ENCODE assay signal across 1 cellular context in genomic region chr4:83486457-83487129, GRCh38.
A peak's percentile ranks its signal among the peaks of the same experiment; 100 is the strongest.
TF ChIP-seq lines count a peak whose summit lies in the region.

No MANE protein-coding gene starts in this region.

TF ChIP-seq in K562, 482 proteins besides CTCF, POLR2A, EP300 and RAD21 (continued from another document and continues in another):
- TF ChIP-seq KLF10 (CRISPR knock-in tag; IDR thresholded peaks at IDR 0.05) (no peak), PTBP1 (IDR thresholded peaks at IDR 0.05; ENCODE audit: low read depth, low read length) (no peak), ZFX (CRISPR knock-in tag; IDR thresholded peaks at IDR 0.05) (peak; percentile 36; the same call in 1 of the 2 replicates), CCAR2 (IDR thresholded peaks at IDR 0.05; ENCODE audit: low read depth, low read length) (no peak), TCF7 (IDR thresholded peaks at IDR 0.05; ENCODE audit: borderline replicate concordance) (no peak), MAX (CRISPR knock-in tag; IDR thresholded peaks at IDR 0.05) (no peak), SMAD2 (IDR thresholded peaks at IDR 0.05; ENCODE audit: low read depth, low read length) (no peak), MCM3 (IDR thresholded peaks at IDR 0.05) (no peak), MYC (IDR thresholded peaks at IDR 0.05; ENCODE audit: low read depth, low read length) (no peak), MYC (CRISPR knock-in tag; IDR thresholded peaks at IDR 0.05; ENCODE audit: borderline replicate concordance, low read depth) (no peak), SMARCA4 (IDR thresholded peaks at IDR 0.05) (peak; percentile 75), LARP7 (IDR thresholded peaks at IDR 0.05) (no peak), CREBBP (IDR thresholded peaks at IDR 0.05; ENCODE audit: low read depth, low read length) (no peak), CGGBP1 (CRISPR knock-in tag; IDR thresholded peaks at IDR 0.05) (no peak), ZSCAN32 (CRISPR knock-in tag; IDR thresholded peaks at IDR 0.05) (no peak), HMG20A (CRISPR knock-in tag; conservative IDR thresholded peaks at IDR 0.05) (no peak), ATF7 (IDR thresholded peaks at IDR 0.05) (peak; percentile 94), TGIF2 (CRISPR knock-in tag; IDR thresholded peaks at IDR 0.05) (no peak), ARHGAP35 (IDR thresholded peaks at IDR 0.05; ENCODE audit: partially characterized antibody) (no peak), NFYB (IDR thresholded peaks at IDR 0.05; ENCODE audit: extremely low read depth, insufficient read length) (no peak), ZBTB5 (IDR thresholded peaks at IDR 0.05) (no peak), MCM2 (IDR thresholded peaks at IDR 0.05; ENCODE audit: low read depth) (no peak), USF1 (CRISPR knock-in tag; IDR thresholded peaks at IDR 0.05) (no peak), SP2 (IDR thresholded peaks at IDR 0.05; ENCODE audit: extremely low read depth, low read depth, low read length, poor library complexity, severe bottlenecking) (no peak), MBD2 (IDR thresholded peaks at IDR 0.05; ENCODE audit: borderline replicate concordance, low read depth) (no peak), ZNF79 (CRISPR knock-in tag; IDR thresholded peaks at IDR 0.05; ENCODE audit: low read depth) (no peak), CREM (IDR thresholded peaks at IDR 0.05; ENCODE audit: low read depth) (peak; percentile 24; the same call in 1 of the 2 replicates), OTX1 (CRISPR knock-in tag; IDR thresholded peaks at IDR 0.05) (no peak), CBX5 (IDR thresholded peaks at IDR 0.05; ENCODE audit: borderline replicate concordance, low read depth) (no peak), MEIS2 (IDR thresholded peaks at IDR 0.05; ENCODE audit: partially characterized antibody) (peak; percentile 8), TAF1 (IDR thresholded peaks at IDR 0.05; ENCODE audit: control insufficient read depth, extremely low read depth, insufficient read depth, low read length, severe bottlenecking) (no peak), MLX (CRISPR knock-in tag; conservative IDR thresholded peaks at IDR 0.05) (no peak), FOXJ3 (CRISPR knock-in tag; IDR thresholded peaks at IDR 0.05) (no peak), MAFF (IDR thresholded peaks at IDR 0.05; ENCODE audit: low read length) (no peak), L3MBTL2 (IDR thresholded peaks at IDR 0.05) (peak; percentile 18; the same call in 1 of the 2 replicates), ZSCAN29 (IDR thresholded peaks at IDR 0.05) (no peak), PRPF4 (IDR thresholded peaks at IDR 0.05; ENCODE audit: insufficient read depth, low read depth, low read length, poor library complexity, severe bottlenecking) (no peak), ZNF444 (CRISPR knock-in tag; IDR thresholded peaks at IDR 0.05) (no peak), NCOA4 (IDR thresholded peaks at IDR 0.05; ENCODE audit: partially characterized antibody) (no peak), ELF2 (CRISPR knock-in tag; IDR thresholded peaks at IDR 0.05) (no peak), ZNF445 (CRISPR knock-in tag; IDR thresholded peaks at IDR 0.05; ENCODE audit: low read depth) (no peak), ZNF766 (CRISPR knock-in tag; conservative IDR thresholded peaks at IDR 0.05) (no peak), ARID2 (IDR thresholded peaks at IDR 0.05) (no peak)
- TF ChIP-seq, protein P1, sequence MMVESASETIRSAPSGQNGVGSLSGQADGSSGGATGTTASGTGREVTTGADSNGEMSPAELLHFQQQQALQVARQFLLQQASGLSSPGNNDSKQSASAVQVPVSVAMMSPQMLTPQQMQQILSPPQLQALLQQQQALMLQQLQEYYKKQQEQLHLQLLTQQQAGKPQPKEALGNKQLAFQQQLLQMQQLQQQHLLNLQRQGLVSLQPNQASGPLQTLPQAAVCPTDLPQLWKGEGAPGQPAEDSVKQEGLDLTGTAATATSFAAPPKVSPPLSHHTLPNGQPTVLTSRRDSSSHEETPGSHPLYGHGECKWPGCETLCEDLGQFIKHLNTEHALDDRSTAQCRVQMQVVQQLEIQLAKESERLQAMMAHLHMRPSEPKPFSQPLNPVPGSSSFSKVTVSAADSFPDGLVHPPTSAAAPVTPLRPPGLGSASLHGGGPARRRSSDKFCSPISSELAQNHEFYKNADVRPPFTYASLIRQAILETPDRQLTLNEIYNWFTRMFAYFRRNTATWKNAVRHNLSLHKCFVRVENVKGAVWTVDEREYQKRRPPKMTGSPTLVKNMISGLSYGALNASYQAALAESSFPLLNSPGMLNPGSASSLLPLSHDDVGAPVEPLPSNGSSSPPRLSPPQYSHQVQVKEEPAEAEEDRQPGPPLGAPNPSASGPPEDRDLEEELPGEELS (CRISPR knock-in tag; IDR thresholded peaks at IDR 0.05; ENCODE audit: borderline replicate concordance) = no peak
- TF ChIP-seq, protein P2, sequence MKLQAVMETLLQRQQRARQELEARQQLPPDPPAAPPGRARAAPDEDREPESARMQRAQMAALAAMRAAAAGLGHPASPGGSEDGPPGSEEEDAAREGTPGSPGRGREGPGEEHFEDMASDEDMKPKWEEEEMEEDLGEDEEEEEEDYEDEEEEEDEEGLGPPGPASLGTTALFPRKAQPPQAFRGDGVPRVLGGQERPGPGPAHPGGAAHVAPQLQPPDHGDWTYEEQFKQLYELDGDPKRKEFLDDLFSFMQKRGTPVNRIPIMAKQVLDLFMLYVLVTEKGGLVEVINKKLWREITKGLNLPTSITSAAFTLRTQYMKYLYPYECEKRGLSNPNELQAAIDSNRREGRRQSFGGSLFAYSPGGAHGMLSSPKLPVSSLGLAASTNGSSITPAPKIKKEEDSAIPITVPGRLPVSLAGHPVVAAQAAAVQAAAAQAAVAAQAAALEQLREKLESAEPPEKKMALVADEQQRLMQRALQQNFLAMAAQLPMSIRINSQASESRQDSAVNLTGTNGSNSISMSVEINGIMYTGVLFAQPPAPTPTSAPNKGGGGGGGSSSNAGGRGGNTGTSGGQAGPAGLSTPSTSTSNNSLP (IDR thresholded peaks at IDR 0.05; ENCODE audit: borderline replicate concordance, low read depth, low read length) = 0 out of 2 replicates have a peak, but pooled peaks have one; percentile 38
- TF ChIP-seq, protein P3, sequence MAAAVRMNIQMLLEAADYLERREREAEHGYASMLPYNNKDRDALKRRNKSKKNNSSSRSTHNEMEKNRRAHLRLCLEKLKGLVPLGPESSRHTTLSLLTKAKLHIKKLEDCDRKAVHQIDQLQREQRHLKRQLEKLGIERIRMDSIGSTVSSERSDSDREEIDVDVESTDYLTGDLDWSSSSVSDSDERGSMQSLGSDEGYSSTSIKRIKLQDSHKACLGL (CRISPR knock-in tag; IDR thresholded peaks at IDR 0.05; ENCODE audit: borderline replicate concordance, poor library complexity, severe bottlenecking) = no peak
- TF ChIP-seq, protein P4, sequence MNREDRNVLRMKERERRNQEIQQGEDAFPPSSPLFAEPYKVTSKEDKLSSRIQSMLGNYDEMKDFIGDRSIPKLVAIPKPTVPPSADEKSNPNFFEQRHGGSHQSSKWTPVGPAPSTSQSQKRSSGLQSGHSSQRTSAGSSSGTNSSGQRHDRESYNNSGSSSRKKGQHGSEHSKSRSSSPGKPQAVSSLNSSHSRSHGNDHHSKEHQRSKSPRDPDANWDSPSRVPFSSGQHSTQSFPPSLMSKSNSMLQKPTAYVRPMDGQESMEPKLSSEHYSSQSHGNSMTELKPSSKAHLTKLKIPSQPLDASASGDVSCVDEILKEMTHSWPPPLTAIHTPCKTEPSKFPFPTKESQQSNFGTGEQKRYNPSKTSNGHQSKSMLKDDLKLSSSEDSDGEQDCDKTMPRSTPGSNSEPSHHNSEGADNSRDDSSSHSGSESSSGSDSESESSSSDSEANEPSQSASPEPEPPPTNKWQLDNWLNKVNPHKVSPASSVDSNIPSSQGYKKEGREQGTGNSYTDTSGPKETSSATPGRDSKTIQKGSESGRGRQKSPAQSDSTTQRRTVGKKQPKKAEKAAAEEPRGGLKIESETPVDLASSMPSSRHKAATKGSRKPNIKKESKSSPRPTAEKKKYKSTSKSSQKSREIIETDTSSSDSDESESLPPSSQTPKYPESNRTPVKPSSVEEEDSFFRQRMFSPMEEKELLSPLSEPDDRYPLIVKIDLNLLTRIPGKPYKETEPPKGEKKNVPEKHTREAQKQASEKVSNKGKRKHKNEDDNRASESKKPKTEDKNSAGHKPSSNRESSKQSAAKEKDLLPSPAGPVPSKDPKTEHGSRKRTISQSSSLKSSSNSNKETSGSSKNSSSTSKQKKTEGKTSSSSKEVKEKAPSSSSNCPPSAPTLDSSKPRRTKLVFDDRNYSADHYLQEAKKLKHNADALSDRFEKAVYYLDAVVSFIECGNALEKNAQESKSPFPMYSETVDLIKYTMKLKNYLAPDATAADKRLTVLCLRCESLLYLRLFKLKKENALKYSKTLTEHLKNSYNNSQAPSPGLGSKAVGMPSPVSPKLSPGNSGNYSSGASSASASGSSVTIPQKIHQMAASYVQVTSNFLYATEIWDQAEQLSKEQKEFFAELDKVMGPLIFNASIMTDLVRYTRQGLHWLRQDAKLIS (CRISPR knock-in tag; IDR thresholded peaks at IDR 0.05) = no peak
- TF ChIP-seq, protein P5, sequence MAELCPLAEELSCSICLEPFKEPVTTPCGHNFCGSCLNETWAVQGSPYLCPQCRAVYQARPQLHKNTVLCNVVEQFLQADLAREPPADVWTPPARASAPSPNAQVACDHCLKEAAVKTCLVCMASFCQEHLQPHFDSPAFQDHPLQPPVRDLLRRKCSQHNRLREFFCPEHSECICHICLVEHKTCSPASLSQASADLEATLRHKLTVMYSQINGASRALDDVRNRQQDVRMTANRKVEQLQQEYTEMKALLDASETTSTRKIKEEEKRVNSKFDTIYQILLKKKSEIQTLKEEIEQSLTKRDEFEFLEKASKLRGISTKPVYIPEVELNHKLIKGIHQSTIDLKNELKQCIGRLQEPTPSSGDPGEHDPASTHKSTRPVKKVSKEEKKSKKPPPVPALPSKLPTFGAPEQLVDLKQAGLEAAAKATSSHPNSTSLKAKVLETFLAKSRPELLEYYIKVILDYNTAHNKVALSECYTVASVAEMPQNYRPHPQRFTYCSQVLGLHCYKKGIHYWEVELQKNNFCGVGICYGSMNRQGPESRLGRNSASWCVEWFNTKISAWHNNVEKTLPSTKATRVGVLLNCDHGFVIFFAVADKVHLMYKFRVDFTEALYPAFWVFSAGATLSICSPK (IDR thresholded peaks at IDR 0.05; ENCODE audit: borderline replicate concordance) = no peak
- TF ChIP-seq, protein P6, sequence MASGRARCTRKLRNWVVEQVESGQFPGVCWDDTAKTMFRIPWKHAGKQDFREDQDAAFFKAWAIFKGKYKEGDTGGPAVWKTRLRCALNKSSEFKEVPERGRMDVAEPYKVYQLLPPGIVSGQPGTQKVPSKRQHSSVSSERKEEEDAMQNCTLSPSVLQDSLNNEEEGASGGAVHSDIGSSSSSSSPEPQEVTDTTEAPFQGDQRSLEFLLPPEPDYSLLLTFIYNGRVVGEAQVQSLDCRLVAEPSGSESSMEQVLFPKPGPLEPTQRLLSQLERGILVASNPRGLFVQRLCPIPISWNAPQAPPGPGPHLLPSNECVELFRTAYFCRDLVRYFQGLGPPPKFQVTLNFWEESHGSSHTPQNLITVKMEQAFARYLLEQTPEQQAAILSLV (tag; IDR thresholded peaks at IDR 0.05) = no peak
- TF ChIP-seq, protein P7, sequence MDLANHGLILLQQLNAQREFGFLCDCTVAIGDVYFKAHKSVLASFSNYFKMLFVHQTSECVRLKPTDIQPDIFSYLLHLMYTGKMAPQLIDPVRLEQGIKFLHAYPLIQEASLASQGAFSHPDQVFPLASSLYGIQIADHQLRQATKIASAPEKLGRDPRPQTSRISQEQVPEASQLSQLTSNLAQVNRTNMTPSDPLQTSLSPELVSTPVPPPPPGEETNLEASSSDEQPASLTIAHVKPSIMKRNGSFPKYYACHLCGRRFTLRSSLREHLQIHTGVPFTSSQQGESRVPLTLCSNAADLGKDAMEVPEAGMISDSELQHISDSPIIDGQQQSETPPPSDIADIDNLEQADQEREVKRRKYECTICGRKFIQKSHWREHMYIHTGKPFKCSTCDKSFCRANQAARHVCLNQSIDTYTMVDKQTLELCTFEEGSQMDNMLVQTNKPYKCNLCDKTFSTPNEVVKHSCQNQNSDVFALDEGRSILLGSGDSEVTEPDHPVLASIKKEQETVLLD (IDR thresholded peaks at IDR 0.05) = no peak
